ENCODE assay signal across 2 cellular contexts in the genomic region with DNA sequence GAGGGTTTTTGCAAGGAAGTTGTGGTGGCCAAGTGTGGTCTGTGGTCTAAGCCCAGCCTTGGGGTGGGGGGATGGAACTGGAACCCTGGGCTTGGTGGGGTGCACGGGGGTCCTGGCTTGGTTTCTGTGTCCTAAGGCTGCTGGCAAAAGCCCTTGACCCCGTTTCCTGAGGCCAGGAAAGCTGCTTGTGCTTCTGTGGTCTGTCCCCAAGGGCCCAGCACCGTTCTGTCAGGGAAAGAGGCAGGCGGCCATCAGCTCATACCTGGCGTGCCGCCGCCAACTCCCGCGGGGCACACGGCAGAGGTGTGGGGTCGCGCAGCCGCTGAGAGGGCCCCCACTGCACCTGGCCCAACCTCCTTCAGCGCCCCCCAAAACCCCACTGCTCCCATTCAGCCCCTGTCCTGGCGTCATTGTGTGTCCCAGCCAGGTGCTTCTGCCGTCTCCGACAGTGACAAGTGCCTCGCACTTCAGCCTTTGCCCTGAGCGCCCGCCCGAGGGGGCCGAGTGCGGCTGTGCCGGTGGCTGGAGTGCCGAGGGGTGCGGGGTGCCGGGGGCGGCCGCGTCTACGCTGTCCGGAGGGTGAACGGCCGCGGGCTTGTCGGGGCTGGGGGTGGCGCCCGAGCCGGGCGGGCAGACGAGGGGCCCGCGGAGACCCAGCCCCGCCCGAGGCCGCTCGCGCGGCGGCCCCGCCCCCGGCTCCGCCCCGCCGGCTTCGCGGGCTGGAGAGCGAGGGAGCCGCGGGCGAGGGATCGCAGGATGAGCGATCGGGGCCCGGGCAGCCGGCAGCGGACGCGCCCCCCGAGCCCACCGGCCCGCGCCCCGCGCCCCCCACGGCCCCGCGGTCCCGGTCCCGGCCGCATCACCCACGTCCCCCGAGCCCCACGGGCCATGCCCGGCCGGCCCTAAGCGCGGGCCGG.
A peak's percentile ranks its signal among the peaks of the same experiment; 100 is the strongest.
TF ChIP-seq lines count a peak whose summit lies in the region.

A gene (plus strand): TSS at position 701 of the 917 bp plus-strand sequence. CDS start 282 bp downstream, outside the sequence.

TF ChIP-seq in A549, 52 proteins besides CTCF, POLR2A, EP300 and RAD21:
- peak in 1 of 2 experiments; percentile 66; a peak in 2 of 5 replicates for TF ChIP-seq JUN (IDR thresholded peaks at IDR 0.05)
- TF ChIP-seq RCOR1 (IDR thresholded peaks at IDR 0.05; ENCODE audit: low read depth, low read length), result no peak

TF ChIP-seq in GM12878, 131 proteins besides CTCF, POLR2A, EP300 and RAD21 (continues in another document):
- TF ChIP-seq, protein P1, sequence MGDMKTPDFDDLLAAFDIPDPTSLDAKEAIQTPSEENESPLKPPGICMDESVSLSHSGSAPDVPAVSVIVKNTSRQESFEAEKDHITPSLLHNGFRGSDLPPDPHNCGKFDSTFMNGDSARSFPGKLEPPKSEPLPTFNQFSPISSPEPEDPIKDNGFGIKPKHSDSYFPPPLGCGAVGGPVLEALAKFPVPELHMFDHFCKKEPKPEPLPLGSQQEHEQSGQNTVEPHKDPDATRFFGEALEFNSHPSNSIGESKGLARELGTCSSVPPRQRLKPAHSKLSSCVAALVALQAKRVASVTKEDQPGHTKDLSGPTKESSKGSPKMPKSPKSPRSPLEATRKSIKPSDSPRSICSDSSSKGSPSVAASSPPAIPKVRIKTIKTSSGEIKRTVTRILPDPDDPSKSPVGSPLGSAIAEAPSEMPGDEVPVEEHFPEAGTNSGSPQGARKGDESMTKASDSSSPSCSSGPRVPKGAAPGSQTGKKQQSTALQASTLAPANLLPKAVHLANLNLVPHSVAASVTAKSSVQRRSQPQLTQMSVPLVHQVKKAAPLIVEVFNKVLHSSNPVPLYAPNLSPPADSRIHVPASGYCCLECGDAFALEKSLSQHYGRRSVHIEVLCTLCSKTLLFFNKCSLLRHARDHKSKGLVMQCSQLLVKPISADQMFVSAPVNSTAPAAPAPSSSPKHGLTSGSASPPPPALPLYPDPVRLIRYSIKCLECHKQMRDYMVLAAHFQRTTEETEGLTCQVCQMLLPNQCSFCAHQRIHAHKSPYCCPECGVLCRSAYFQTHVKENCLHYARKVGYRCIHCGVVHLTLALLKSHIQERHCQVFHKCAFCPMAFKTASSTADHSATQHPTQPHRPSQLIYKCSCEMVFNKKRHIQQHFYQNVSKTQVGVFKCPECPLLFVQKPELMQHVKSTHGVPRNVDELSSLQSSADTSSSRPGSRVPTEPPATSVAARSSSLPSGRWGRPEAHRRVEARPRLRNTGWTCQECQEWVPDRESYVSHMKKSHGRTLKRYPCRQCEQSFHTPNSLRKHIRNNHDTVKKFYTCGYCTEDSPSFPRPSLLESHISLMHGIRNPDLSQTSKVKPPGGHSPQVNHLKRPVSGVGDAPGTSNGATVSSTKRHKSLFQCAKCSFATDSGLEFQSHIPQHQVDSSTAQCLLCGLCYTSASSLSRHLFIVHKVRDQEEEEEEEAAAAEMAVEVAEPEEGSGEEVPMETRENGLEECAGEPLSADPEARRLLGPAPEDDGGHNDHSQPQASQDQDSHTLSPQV (IDR thresholded peaks at IDR 0.05), result no peak
- TF ChIP-seq, protein P2, sequence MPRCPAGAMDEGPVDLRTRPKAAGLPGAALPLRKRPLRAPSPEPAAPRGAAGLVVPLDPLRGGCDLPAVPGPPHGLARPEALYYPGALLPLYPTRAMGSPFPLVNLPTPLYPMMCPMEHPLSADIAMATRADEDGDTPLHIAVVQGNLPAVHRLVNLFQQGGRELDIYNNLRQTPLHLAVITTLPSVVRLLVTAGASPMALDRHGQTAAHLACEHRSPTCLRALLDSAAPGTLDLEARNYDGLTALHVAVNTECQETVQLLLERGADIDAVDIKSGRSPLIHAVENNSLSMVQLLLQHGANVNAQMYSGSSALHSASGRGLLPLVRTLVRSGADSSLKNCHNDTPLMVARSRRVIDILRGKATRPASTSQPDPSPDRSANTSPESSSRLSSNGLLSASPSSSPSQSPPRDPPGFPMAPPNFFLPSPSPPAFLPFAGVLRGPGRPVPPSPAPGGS (IDR thresholded peaks at IDR 0.05; ENCODE audit: borderline replicate concordance, insufficient read depth, low read depth, low read length, poor library complexity, severe bottlenecking), result no peak
- no peak for TF ChIP-seq RBBP5 (conservative IDR thresholded peaks at IDR 0.05)
- TF ChIP-seq RELA (IDR thresholded peaks at IDR 0.05; ENCODE audit: borderline replicate concordance, partially characterized antibody), result no peak
- TF ChIP-seq EGR1 (IDR thresholded peaks at IDR 0.05; ENCODE audit: borderline replicate concordance in 1 of 2, low read depth in 2 of 2, low read length in 2 of 2), result 0 out of 3 replicates have a peak, but pooled peaks of 1 of the 2 experiments have one; percentile 11
- TF ChIP-seq, protein P3, sequence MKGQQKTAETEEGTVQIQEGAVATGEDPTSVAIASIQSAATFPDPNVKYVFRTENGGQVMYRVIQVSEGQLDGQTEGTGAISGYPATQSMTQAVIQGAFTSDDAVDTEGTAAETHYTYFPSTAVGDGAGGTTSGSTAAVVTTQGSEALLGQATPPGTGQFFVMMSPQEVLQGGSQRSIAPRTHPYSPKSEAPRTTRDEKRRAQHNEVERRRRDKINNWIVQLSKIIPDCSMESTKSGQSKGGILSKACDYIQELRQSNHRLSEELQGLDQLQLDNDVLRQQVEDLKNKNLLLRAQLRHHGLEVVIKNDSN (IDR thresholded peaks at IDR 0.05; ENCODE audit: borderline replicate concordance, extremely low read length, insufficient read depth, low read depth, low read length), result no peak
- TF ChIP-seq SMAD1 (IDR thresholded peaks at IDR 0.05; ENCODE audit: low read depth, partially characterized antibody), result no peak
- TF ChIP-seq POLR2AphosphoS2 (IDR thresholded peaks at IDR 0.05; ENCODE audit: low read depth, low read length), result 0 out of 2 replicates have a peak, but pooled peaks have one; percentile 34
- TF ChIP-seq, protein P4, sequence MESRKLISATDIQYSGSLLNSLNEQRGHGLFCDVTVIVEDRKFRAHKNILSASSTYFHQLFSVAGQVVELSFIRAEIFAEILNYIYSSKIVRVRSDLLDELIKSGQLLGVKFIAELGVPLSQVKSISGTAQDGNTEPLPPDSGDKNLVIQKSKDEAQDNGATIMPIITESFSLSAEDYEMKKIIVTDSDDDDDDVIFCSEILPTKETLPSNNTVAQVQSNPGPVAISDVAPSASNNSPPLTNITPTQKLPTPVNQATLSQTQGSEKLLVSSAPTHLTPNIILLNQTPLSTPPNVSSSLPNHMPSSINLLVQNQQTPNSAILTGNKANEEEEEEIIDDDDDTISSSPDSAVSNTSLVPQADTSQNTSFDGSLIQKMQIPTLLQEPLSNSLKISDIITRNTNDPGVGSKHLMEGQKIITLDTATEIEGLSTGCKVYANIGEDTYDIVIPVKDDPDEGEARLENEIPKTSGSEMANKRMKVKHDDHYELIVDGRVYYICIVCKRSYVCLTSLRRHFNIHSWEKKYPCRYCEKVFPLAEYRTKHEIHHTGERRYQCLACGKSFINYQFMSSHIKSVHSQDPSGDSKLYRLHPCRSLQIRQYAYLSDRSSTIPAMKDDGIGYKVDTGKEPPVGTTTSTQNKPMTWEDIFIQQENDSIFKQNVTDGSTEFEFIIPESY (IDR thresholded peaks at IDR 0.05), result no peak
- peak; percentile 38; the same call in 1 of the 2 replicates for TF ChIP-seq MTA3 (IDR thresholded peaks at IDR 0.05; ENCODE audit: borderline replicate concordance, low read length)
- TF ChIP-seq YY1 (IDR thresholded peaks at IDR 0.05; ENCODE audit: low read depth, low read length), result peak; percentile 1; the same call in 1 of the 2 replicates
- TF ChIP-seq CHD4 (IDR thresholded peaks at IDR 0.05), result no peak
- TF ChIP-seq, protein P5, sequence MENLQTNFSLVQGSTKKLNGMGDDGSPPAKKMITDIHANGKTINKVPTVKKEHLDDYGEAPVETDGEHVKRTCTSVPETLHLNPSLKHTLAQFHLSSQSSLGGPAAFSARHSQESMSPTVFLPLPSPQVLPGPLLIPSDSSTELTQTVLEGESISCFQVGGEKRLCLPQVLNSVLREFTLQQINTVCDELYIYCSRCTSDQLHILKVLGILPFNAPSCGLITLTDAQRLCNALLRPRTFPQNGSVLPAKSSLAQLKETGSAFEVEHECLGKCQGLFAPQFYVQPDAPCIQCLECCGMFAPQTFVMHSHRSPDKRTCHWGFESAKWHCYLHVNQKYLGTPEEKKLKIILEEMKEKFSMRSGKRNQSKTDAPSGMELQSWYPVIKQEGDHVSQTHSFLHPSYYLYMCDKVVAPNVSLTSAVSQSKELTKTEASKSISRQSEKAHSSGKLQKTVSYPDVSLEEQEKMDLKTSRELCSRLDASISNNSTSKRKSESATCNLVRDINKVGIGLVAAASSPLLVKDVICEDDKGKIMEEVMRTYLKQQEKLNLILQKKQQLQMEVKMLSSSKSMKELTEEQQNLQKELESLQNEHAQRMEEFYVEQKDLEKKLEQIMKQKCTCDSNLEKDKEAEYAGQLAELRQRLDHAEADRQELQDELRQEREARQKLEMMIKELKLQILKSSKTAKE (IDR thresholded peaks at IDR 0.05; ENCODE audit: low read depth, poor library complexity, severe bottlenecking), result no peak
- TF ChIP-seq IKZF2 (IDR thresholded peaks at IDR 0.05), result peak in 1 of 2 experiments; percentile 13; a peak in 1 of 4 replicates
- TF ChIP-seq NR2C2 (IDR thresholded peaks at IDR 0.05; ENCODE audit: borderline replicate concordance, control insufficient read depth, insufficient read length, low read depth), result no peak
- TF ChIP-seq TCF7 (IDR thresholded peaks at IDR 0.05; ENCODE audit: borderline replicate concordance), result no peak
- TF ChIP-seq ZNF24 (IDR thresholded peaks at IDR 0.05), result no peak
- TF ChIP-seq, protein P6, sequence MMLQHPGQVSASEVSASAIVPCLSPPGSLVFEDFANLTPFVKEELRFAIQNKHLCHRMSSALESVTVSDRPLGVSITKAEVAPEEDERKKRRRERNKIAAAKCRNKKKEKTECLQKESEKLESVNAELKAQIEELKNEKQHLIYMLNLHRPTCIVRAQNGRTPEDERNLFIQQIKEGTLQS (IDR thresholded peaks at IDR 0.05; ENCODE audit: borderline replicate concordance, extremely low read depth, low read depth, low read length), result no peak
- TF ChIP-seq MEF2B (IDR thresholded peaks at IDR 0.05; ENCODE audit: partially characterized antibody, poor library complexity, severe bottlenecking), result no peak
- TF ChIP-seq, protein P7, sequence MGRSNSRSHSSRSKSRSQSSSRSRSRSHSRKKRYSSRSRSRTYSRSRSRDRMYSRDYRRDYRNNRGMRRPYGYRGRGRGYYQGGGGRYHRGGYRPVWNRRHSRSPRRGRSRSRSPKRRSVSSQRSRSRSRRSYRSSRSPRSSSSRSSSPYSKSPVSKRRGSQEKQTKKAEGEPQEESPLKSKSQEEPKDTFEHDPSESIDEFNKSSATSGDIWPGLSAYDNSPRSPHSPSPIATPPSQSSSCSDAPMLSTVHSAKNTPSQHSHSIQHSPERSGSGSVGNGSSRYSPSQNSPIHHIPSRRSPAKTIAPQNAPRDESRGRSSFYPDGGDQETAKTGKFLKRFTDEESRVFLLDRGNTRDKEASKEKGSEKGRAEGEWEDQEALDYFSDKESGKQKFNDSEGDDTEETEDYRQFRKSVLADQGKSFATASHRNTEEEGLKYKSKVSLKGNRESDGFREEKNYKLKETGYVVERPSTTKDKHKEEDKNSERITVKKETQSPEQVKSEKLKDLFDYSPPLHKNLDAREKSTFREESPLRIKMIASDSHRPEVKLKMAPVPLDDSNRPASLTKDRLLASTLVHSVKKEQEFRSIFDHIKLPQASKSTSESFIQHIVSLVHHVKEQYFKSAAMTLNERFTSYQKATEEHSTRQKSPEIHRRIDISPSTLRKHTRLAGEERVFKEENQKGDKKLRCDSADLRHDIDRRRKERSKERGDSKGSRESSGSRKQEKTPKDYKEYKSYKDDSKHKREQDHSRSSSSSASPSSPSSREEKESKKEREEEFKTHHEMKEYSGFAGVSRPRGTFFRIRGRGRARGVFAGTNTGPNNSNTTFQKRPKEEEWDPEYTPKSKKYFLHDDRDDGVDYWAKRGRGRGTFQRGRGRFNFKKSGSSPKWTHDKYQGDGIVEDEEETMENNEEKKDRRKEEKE (IDR thresholded peaks at IDR 0.05), result no peak
- no peak for TF ChIP-seq EED (IDR thresholded peaks at IDR 0.05; ENCODE audit: low read depth)
- no peak for TF ChIP-seq NRF1 (conservative IDR thresholded peaks at IDR 0.05; ENCODE audit: low read depth, low read length)
- TF ChIP-seq IKZF1 (conservative IDR thresholded peaks at IDR 0.05), result peak; percentile 19; the same call in 1 of the 2 replicates
- TF ChIP-seq BHLHE40 (IDR thresholded peaks at IDR 0.05; ENCODE audit: borderline replicate concordance in 1 of 2, low read depth in 2 of 2, low read length in 1 of 2), result no peak
- no peak for TF ChIP-seq SUZ12 (IDR thresholded peaks at IDR 0.05; ENCODE audit: unreplicated experiment)
- TF ChIP-seq IRF4 (IDR thresholded peaks at IDR 0.05; ENCODE audit: low read depth, low read length), result no peak
- TF ChIP-seq CBX3 (IDR thresholded peaks at IDR 0.05; ENCODE audit: borderline replicate concordance, low read depth), result no peak
- TF ChIP-seq POU2F2 (IDR thresholded peaks at IDR 0.05; ENCODE audit: borderline replicate concordance, low read depth, low read length), result no peak
- no peak for TF ChIP-seq SMC3 (IDR thresholded peaks at IDR 0.05; ENCODE audit: borderline replicate concordance, low read length)
- no peak for TF ChIP-seq JUNB (IDR thresholded peaks at IDR 0.05)
- TF ChIP-seq LARP7 (IDR thresholded peaks at IDR 0.05), result peak; percentile 50; the same call in 1 of the 2 replicates
- TF ChIP-seq SMAD5 (IDR thresholded peaks at IDR 0.05; ENCODE audit: low read depth), result no peak
- TF ChIP-seq PAX8 (IDR thresholded peaks at IDR 0.05), result no peak
- no peak for TF ChIP-seq NR2C1 (IDR thresholded peaks at IDR 0.05)
- TF ChIP-seq TCF12 (IDR thresholded peaks at IDR 0.05; ENCODE audit: low read depth, low read length), result no peak
- TF ChIP-seq, protein P8, sequence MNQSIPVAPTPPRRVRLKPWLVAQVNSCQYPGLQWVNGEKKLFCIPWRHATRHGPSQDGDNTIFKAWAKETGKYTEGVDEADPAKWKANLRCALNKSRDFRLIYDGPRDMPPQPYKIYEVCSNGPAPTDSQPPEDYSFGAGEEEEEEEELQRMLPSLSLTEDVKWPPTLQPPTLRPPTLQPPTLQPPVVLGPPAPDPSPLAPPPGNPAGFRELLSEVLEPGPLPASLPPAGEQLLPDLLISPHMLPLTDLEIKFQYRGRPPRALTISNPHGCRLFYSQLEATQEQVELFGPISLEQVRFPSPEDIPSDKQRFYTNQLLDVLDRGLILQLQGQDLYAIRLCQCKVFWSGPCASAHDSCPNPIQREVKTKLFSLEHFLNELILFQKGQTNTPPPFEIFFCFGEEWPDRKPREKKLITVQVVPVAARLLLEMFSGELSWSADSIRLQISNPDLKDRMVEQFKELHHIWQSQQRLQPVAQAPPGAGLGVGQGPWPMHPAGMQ (IDR thresholded peaks at IDR 0.05; ENCODE audit: borderline replicate concordance), result no peak
- TF ChIP-seq NFIC (IDR thresholded peaks at IDR 0.05; ENCODE audit: low read depth, low read length), result no peak
- no peak for TF ChIP-seq ASH2L (IDR thresholded peaks at IDR 0.05; ENCODE audit: borderline replicate concordance, low read depth)
- TF ChIP-seq ZZZ3 (IDR thresholded peaks at IDR 0.05; ENCODE audit: control insufficient read depth, insufficient read length, low read depth), result no peak
- TF ChIP-seq MYB (IDR thresholded peaks at IDR 0.05; ENCODE audit: borderline replicate concordance, low read depth, low read length), result no peak
- no peak for TF ChIP-seq ATF7 (IDR thresholded peaks at IDR 0.05; ENCODE audit: low read depth)
